Comparison of ENCODE assay signal across 22 cellular contexts in genomic region chr3:99863588-99863987, GRCh38. TPM values are rescaled to one million over a fixed set of nuclear protein-coding genes. Genes with fewer than 3 reads are reported as not detected.
DNase-seq lines count a peak whose midpoint lies in the region; ATAC-seq and TF ChIP-seq lines count a peak whose summit lies in the region.
"Had no signal": no experiment of that assay in that cellular context is flagged by ENCODE, and none has a peak within 500 bp of the region (broad histone marks: within the 10 kb centered on the region; RNA-seq: fewer than 3 reads in every experiment).

No MANE protein-coding gene starts in this region.

- H3K4me1 ChIP-seq in ascending aorta: peaks cover 23 to 75% of the 10 kb centered on the region in 2 donors
- peaks cover 14% of the 10 kb centered on the region for H3K4me1 ChIP-seq in CD8-positive, alpha-beta T cell (ENCODE audit: insufficient read depth, low read length)
- H3K4me1 ChIP-seq: thyroid gland had no signal

- H3K27ac ChIP-seq in ascending aorta: peak overlapping the region; percentile 86 to 98
- H3K27ac ChIP-seq in CD8-positive, alpha-beta T cell (ENCODE audit: low read depth, low read length): no peak overlapping the region
- H3K27ac ChIP-seq: BLaER1 treated with 17β-estradiol and CSF1 and Interleukin-3, amounts not matched to agents 10 nM and 100 nM; RWPE1; thyroid gland; WERI-Rb-1 had no signal

- ATAC-seq in HG02981 (IDR thresholded peaks at IDR 0.05; ENCODE audit: unreplicated experiment): peak; percentile 46
- no peak for ATAC-seq in CD8-positive, alpha-beta T cell
- ATAC-seq: activated CD8-positive, alpha-beta T cell treated with anti-CD3 and anti-CD28 coated beads for 36 hours; activated T-cell treated with anti-CD3 and anti-CD28 coated beads, Interleukin-2, amount 50 U/mL, for 72 hours; left lobe of liver had no signal

- no peaks in the 10 kb centered on the region for H3K9me3 Mint-ChIP-seq in activated CD4-positive, alpha-beta T cell treated with anti-CD3 and anti-CD28 coated beads, Interleukin-2, amount 10 ng/mL, durations not matched to agents 24 days and 14 days
- H3K9me3 Mint-ChIP-seq in CD8-positive, alpha-beta T cell: no peaks in the 10 kb centered on the region
- H3K9me3 Mint-ChIP-seq: activated CD8-positive, alpha-beta T cell treated with anti-CD3 and anti-CD28 coated beads for 36 hours; activated T-cell treated with anti-CD3 and anti-CD28 coated beads, Interleukin-2, amount 50 U/mL, for 72 hours had no signal

- CTCF ChIA-PET in CD8-positive, alpha-beta T cell (lab: Charles Lee): no interaction called here

- H3K27me3 Mint-ChIP-seq in activated CD4-positive, alpha-beta T cell treated with anti-CD3 and anti-CD28 coated beads, Interleukin-2, amount 10 ng/mL, durations not matched to agents 24 days and 14 days: no peaks in the 10 kb centered on the region
- no peaks in the 10 kb centered on the region for H3K27me3 Mint-ChIP-seq in CD8-positive, alpha-beta T cell (ENCODE audit: low read depth)
- H3K27me3 Mint-ChIP-seq: activated CD8-positive, alpha-beta T cell treated with anti-CD3 and anti-CD28 coated beads for 36 hours had no signal

- H3K4me1 Mint-ChIP-seq in activated CD4-positive, alpha-beta T cell treated with anti-CD3 and anti-CD28 coated beads, Interleukin-2, amount 10 ng/mL, durations not matched to agents 24 days and 14 days: peaks cover 70% of the 10 kb centered on the region
- peaks cover 31% of the 10 kb centered on the region for H3K4me1 Mint-ChIP-seq in CD8-positive, alpha-beta T cell (ENCODE audit: low read depth)

- peaks cover 45 to 82% of the 10 kb centered on the region in 2 donors for H3K36me3 ChIP-seq in ascending aorta
- H3K36me3 ChIP-seq in CD8-positive, alpha-beta T cell (ENCODE audit: insufficient read depth, low read length): no peaks in the 10 kb centered on the region
- H3K36me3 ChIP-seq: thyroid gland had no signal

- H3K4me3 Mint-ChIP-seq in activated CD4-positive, alpha-beta T cell treated with anti-CD3 and anti-CD28 coated beads, Interleukin-2, amount 10 ng/mL, durations not matched to agents 24 days and 14 days: peak overlapping the region; percentile 57
- no peak overlapping the region for H3K4me3 Mint-ChIP-seq in CD8-positive, alpha-beta T cell
- H3K4me3 Mint-ChIP-seq: activated CD8-positive, alpha-beta T cell treated with anti-CD3 and anti-CD28 coated beads for 36 hours had no signal

- H3K27me3 ChIP-seq in ascending aorta: no peaks in the 10 kb centered on the region
- H3K27me3 ChIP-seq in CD8-positive, alpha-beta T cell (ENCODE audit: insufficient read depth, low read length): no peaks in the 10 kb centered on the region
- H3K27me3 ChIP-seq: BLaER1 treated with 17β-estradiol and CSF1 and Interleukin-3, amounts not matched to agents 10 nM and 100 nM; thyroid gland had no signal

- H3K36me3 Mint-ChIP-seq in activated CD4-positive, alpha-beta T cell treated with anti-CD3 and anti-CD28 coated beads, Interleukin-2, amount 10 ng/mL, durations not matched to agents 24 days and 14 days (ENCODE audit: low read depth): peaks cover 25% of the 10 kb centered on the region
- H3K36me3 Mint-ChIP-seq in CD8-positive, alpha-beta T cell: peaks cover 2% of the 10 kb centered on the region

- intact Hi-C loops in activated CD4-positive, alpha-beta T cell treated with anti-CD3 and anti-CD28 coated beads, Interleukin-2, amount 10 ng/mL, durations not matched to agents 24 days and 14 days (cut with micrococcal nuclease): no loop called here
- intact Hi-C loops in ascending aorta (cut with DNase I): loop anchor here (5.0 kb wide), 1 partner anchor 104 kb away; no protein-coding TSS in a partner anchor
- intact Hi-C loops in CD8-positive, alpha-beta T cell (cut with DNase I, micrococcal nuclease): no loop called here

- no peak for TF ChIP-seq CTCF in ascending aorta (IDR thresholded peaks at IDR 0.05)
- no peak for TF ChIP-seq CTCF in CD8-positive, alpha-beta T cell (IDR thresholded peaks at IDR 0.05)

- DNase-seq in activated CD4-positive, alpha-beta T cell treated with anti-CD3 and anti-CD28 coated beads, Interleukin-2, amount 10 ng/mL, durations not matched to agents 24 days and 14 days: no peak
- no peak for DNase-seq in activated CD4-positive, alpha-beta T cell treated with anti-CD3 and anti-CD28 coated beads, Interleukin-2, amount 50 U/mL, for 4 hours
- DNase-seq in ascending aorta (ENCODE audit: low spot score in 2 of 2): no peak
- no peak for DNase-seq in DMS114 treated with DMSO at 0.1 percent for 48 hours (lab: John Stamatoyannopoulos, UW; ENCODE audit: unreplicated experiment)
- DNase-seq in SHP77 (lab: John Stamatoyannopoulos, UW): no peak
- DNase-seq in NCI-H187 treated with DMSO at 0.1 percent for 48 hours (lab: John Stamatoyannopoulos, UW): no peak
- DNase-seq in CD8-positive, alpha-beta T cell: no peak
- DNase-seq: activated CD8-positive, alpha-beta T cell treated with anti-CD3 and anti-CD28 coated beads for 36 hours; activated T-cell treated with anti-CD3 and anti-CD28 coated beads, Interleukin-2, amount 50 U/mL, for 72 hours; DMS153; foreskin fibroblast; H7; NCI-H1436; NCI-H2227 treated with DMSO at 0.1 percent for 48 hours; occipital lobe; stimulated activated CD4-positive, alpha-beta T cell treated with anti-CD3 and anti-CD28 coated beads, Interleukin-4, amount 100 ng/mL, for 1 hour; thyroid gland; WERI-Rb-1 had no signal

- H3K27ac Mint-ChIP-seq in activated CD4-positive, alpha-beta T cell treated with anti-CD3 and anti-CD28 coated beads, Interleukin-2, amount 10 ng/mL, durations not matched to agents 24 days and 14 days: peak overlapping the region; percentile 22
- no peak overlapping the region for H3K27ac Mint-ChIP-seq in CD8-positive, alpha-beta T cell
- H3K27ac Mint-ChIP-seq: activated CD8-positive, alpha-beta T cell treated with anti-CD3 and anti-CD28 coated beads for 36 hours; activated T-cell treated with anti-CD3 and anti-CD28 coated beads, Interleukin-2, amount 50 U/mL, for 72 hours had no signal

- H3K4me3 ChIP-seq in ascending aorta: peak overlapping the region in 1 of 2 donors; percentile 90
- H3K4me3 ChIP-seq in CD8-positive, alpha-beta T cell (ENCODE audit: low read depth, low read length): no peak overlapping the region
- H3K4me3 ChIP-seq: BLaER1 treated with 17β-estradiol and CSF1 and Interleukin-3, amounts not matched to agents 10 nM and 100 nM; thyroid gland had no signal

- no peaks in the 10 kb centered on the region for H3K9me3 ChIP-seq in ascending aorta
- H3K9me3 ChIP-seq in CD8-positive, alpha-beta T cell (ENCODE audit: low read length): no peaks in the 10 kb centered on the region
- H3K9me3 ChIP-seq: BLaER1 treated with 17β-estradiol and CSF1 and Interleukin-3, amounts not matched to agents 10 nM and 100 nM; thyroid gland had no signal

- POLR2A ChIA-PET in CD8-positive, alpha-beta T cell (lab: Charles Lee): no interaction called here

RNA-seq across cellular contexts. Expression of gene CMSS1, which starts 45.9 kb away (rescaled TPM):
- total RNA-seq in activated CD4-positive, alpha-beta T cell treated with anti-CD3 and anti-CD28 coated beads, Interleukin-2, amount 10 ng/mL, durations not matched to agents 24 days and 14 days: 117 and 126 TPM in 2 replicates
- 9.2 TPM for total RNA-seq in ascending aorta
- 10 to 100 TPM in 1 of 2 experiments, 1 to 10 TPM in 1; 9.0 to 13.7 TPM for total RNA-seq in CD8-positive, alpha-beta T cell
